22 cellular contexts compared by ENCODE assay signal in the genomic region with DNA sequence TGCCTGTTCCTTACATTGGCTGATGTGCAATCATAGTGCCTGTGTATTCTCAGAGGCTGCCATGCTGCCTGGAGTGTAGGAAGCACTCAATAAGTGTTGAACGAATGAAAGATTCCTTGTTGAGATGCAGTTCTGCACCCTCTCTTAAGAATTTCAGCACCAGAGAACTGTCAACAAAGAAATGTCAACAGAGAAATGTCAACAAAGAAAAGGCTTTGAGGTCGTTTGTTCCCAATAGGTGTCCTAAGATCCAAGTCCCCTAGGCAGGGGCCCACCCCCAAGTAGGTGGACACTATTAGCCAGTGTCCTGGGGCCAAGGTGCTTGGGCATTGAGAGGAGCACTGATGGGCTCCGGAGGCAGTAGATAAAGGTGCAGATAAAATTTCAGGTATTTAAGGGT. TPM values are rescaled to one million over a fixed set of nuclear protein-coding genes. Genes with fewer than 3 reads are reported as not detected.
A peak's percentile ranks its signal among the peaks of the same experiment; 100 is the strongest.
DNase-seq lines count a peak whose midpoint lies in the region; ATAC-seq, FAIRE-seq and TF ChIP-seq lines count a peak whose summit lies in the region.
"Had no signal": no experiment of that assay in that cellular context is flagged by ENCODE, and none has a peak within 500 bp of the region (broad histone marks: within the 10 kb centered on the region; RNA-seq: fewer than 3 reads in every experiment).

No MANE protein-coding gene starts in this region.

- H4K20me1 ChIP-seq in keratinocyte (ENCODE audit: control insufficient read depth, extremely low read depth, insufficient read depth, low read length): peaks cover 3% of the 10 kb centered on the region

- dilution Hi-C loops in keratinocyte (cut with MboI; ENCODE audit: extremely low pct_ligation_motif_present, low sequenced_read_pairs): no loop called here

- H3K4me3 ChIP-seq in keratinocyte (ENCODE audit: control insufficient read depth in 2 of 3, extremely low read depth in 1 of 3, insufficient read depth in 2 of 3, low read depth in 1 of 3, low read length in 3 of 3) (no peak overlapping the region), upper lobe of right lung (no peak overlapping the region), tibial artery (no peak overlapping the region)
- H3K4me3 ChIP-seq: GM12878 had no signal

- intact Hi-C loops in upper lobe of right lung (cut with DNase I) (no loop called here), tibial artery (cut with DNase I; ENCODE audit: low total_unique reads) (no loop called here)

- H3K36me3 ChIP-seq in keratinocyte (ENCODE audit: control insufficient read depth in 2 of 2, extremely low read depth in 1 of 2, insufficient read depth in 2 of 2, low read length in 2 of 2) (no peaks in the 10 kb centered on the region), upper lobe of right lung (no peaks in the 10 kb centered on the region), tibial artery (peaks cover 6 to 16% (median 9%) of the 10 kb centered on the region in 3 donors)

- H3K27ac ChIP-seq in keratinocyte (ENCODE audit: control insufficient read depth, insufficient read depth, low read length) (no peak overlapping the region), upper lobe of right lung (no peak overlapping the region), tibial artery (no peak overlapping the region)
- H3K27ac ChIP-seq: 22Rv1, HL-60 had no signal

- ATAC-seq in upper lobe of right lung (peak; percentile 37), HG03135 (IDR thresholded peaks at IDR 0.05; ENCODE audit: unreplicated experiment) (no peak)
- ATAC-seq: GM12878 had no signal

- H3K79me2 ChIP-seq in keratinocyte (ENCODE audit: control insufficient read depth, insufficient read depth, low read length): no peaks in the 10 kb centered on the region

- H3K4me1 ChIP-seq in keratinocyte (ENCODE audit: control insufficient read depth, extremely low read depth, insufficient read depth, low read length): no peaks in the 10 kb centered on the region
- no peaks in the 10 kb centered on the region for H3K4me1 ChIP-seq in upper lobe of right lung
- no peaks in the 10 kb centered on the region for H3K4me1 ChIP-seq in tibial artery

- H3K9ac ChIP-seq in keratinocyte (ENCODE audit: control insufficient read depth, extremely low read depth, insufficient read depth, low read length): no peak overlapping the region
- H3K9ac ChIP-seq: SK-N-SH had no signal

- DNase-seq in DMS53 (lab: John Stamatoyannopoulos, UW) (peak; percentile 79), DMS53 treated with DMSO at 0.1 percent for 48 hours (lab: John Stamatoyannopoulos, UW; ENCODE audit: unreplicated experiment) (no peak), SIG-M5 treated with dmso at 0.1 percent for 504 hours (lab: John Stamatoyannopoulos, UW; ENCODE audit: unreplicated experiment) (peak; percentile 34), SIG-M5 (lab: John Stamatoyannopoulos, UW) (no peak), keratinocyte (ENCODE audit: low read depth, low spot score) (no peak), upper lobe of right lung (no peak), tibial artery (no peak)
- DNase-seq: AML-193, DMS 273 treated with DMSO at 0.1 percent for 48 hours, EL, H9, NCI-H1436, NCI-H524, Right ventricle myocardium superior, SK-N-SH had no signal

- no peaks in the 10 kb centered on the region for H3K9me1 ChIP-seq in keratinocyte (ENCODE audit: control insufficient read depth, extremely low read depth, insufficient read depth, low read length)

- H2AFZ ChIP-seq in keratinocyte (ENCODE audit: control insufficient read depth, low read length): no peak overlapping the region

- H3K27me3 ChIP-seq in keratinocyte (ENCODE audit: control insufficient read depth, extremely low read depth, insufficient read depth, low read length) (peaks cover 3% of the 10 kb centered on the region), upper lobe of right lung (no peaks in the 10 kb centered on the region), tibial artery (no peaks in the 10 kb centered on the region)

- H3K9me3 ChIP-seq in keratinocyte (ENCODE audit: control insufficient read depth, low read depth, low read length): no peaks in the 10 kb centered on the region
- H3K9me3 ChIP-seq in upper lobe of right lung: no peaks in the 10 kb centered on the region
- H3K9me3 ChIP-seq in tibial artery: no peaks in the 10 kb centered on the region
- H3K9me3 ChIP-seq: SK-N-SH had no signal

- no peak for TF ChIP-seq CTCF in keratinocyte (optimal IDR thresholded peaks at IDR 0.05 in 1 of 3, IDR thresholded peaks at IDR 0.05 in 1 of 3, conservative IDR thresholded peaks at IDR 0.05 in 1 of 3; ENCODE audit: extremely low read depth in 1 of 3, insufficient read depth in 2 of 3, low read length in 3 of 3)
- no peak for TF ChIP-seq CTCF in upper lobe of right lung (IDR thresholded peaks at IDR 0.05)
- no peak for TF ChIP-seq CTCF in tibial artery (IDR thresholded peaks at IDR 0.05)

- peak; percentile 32 for FAIRE-seq in keratinocyte (lab: Jason Lieb, UNC)
- FAIRE-seq: GM12878 had no signal

- no peak overlapping the region for H3K4me2 ChIP-seq in keratinocyte (ENCODE audit: control insufficient read depth, extremely low read depth, insufficient read depth, low read depth, low read length)
- H3K4me2 ChIP-seq: SK-N-SH had no signal

RNA-seq across cellular contexts. Expression of a gene that starts 12.6 kb away (rescaled TPM):
- polyA plus RNA-seq in keratinocyte: 0.21 to 0.73 TPM (median 0.63 TPM) in 3 replicates
- polyA plus RNA-seq in keratinocyte (2011; ENCODE audit: low read depth): 0.52 TPM
- 0.56 and 0.61 TPM in 2 replicates for polyA plus RNA-seq in keratinocyte (2011; cell fraction: cytosol; rRNA removed)
- 0.65 and 0.69 TPM in 2 replicates for polyA plus RNA-seq in keratinocyte (2011; cell fraction: nucleus; rRNA removed)
- polyA plus RNA-seq in keratinocyte (2012; ENCODE audit: low replicate concordance): 0.61 and 0.66 TPM in 2 replicates
- 1.3 to 3.7 TPM (median 3.7 TPM) in 3 replicates for polyA minus RNA-seq in keratinocyte
- polyA minus RNA-seq in keratinocyte (2011; cell fraction: cytosol; rRNA and poly(A)+ RNA removed): 1.2 TPM
- 1.6 and 1.9 TPM in 2 replicates for polyA minus RNA-seq in keratinocyte (2011; cell fraction: nucleus; rRNA and poly(A)+ RNA removed)
- total RNA-seq in upper lobe of right lung: 6.3 TPM
- total RNA-seq: GM12878, HT1080, LHCN-M2 had no signal
- polyA plus RNA-seq: CD14-positive monocyte, SK-N-SH had no signal

Comparison
In these comparisons a context has a peak if more than half of its experiments do, and no peak if none do; other contexts are left out.
1. DNase-seq: peak in DMS53 (single experiment) and SIG-M5 treated with dmso at 0.1 percent for 504 hours (single experiment); none in DMS53 treated with DMSO at 0.1 percent for 48 hours (single experiment), SIG-M5 (single experiment), keratinocyte (single experiment), upper lobe of right lung (single experiment) and tibial artery (0 of 2).